In genomic region chr13:21734961-21735360, GRCh38 we compare ENCODE assay signal across 8 cellular contexts.
"Had no signal": no experiment of that assay in that cellular context is flagged by ENCODE, and none has a peak within 500 bp of the region (broad histone marks: within the 10 kb centered on the region; RNA-seq: fewer than 3 reads in every experiment).

No MANE protein-coding gene starts in this region.

- DNase-seq: H9, HCEC 1CT, IMR-90 had no signal

- ATAC-seq: K562 had no signal

- H3K4me3 ChIP-seq: GM23338, K562 had no signal

- FAIRE-seq: H1, H54, HTR-8/SVneo, K562 had no signal
